Comparison of ENCODE assay signal across 1 cellular context in genomic region chr4:153408932-153409331, GRCh38.
TF ChIP-seq lines count a peak whose summit lies in the region.

No MANE protein-coding gene starts in this region.

TF ChIP-seq in IMR-90, 13 proteins besides CTCF, POLR2A, EP300 and RAD21:
- TF ChIP-seq CHD1 (IDR thresholded peaks at IDR 0.05; ENCODE audit: low read depth, low read length): no peak
- TF ChIP-seq RCOR1 (IDR thresholded peaks at IDR 0.05; ENCODE audit: insufficient replicate concordance, low read length): no peak
- TF ChIP-seq MAZ (IDR thresholded peaks at IDR 0.05; ENCODE audit: borderline replicate concordance, low read depth, low read length): no peak
- no peak for TF ChIP-seq FOS (IDR thresholded peaks at IDR 0.05; ENCODE audit: low read depth, low read length)
- no peak for TF ChIP-seq RFX5 (IDR thresholded peaks at IDR 0.05; ENCODE audit: low read depth, low read length)
- TF ChIP-seq ELK1 (IDR thresholded peaks at IDR 0.05; ENCODE audit: borderline replicate concordance, low read depth, low read length): no peak
- no peak for TF ChIP-seq SMC3 (IDR thresholded peaks at IDR 0.05; ENCODE audit: low read depth, low read length)
TF ChIP-seq in IMR-90: peak in this region for 0.
